In genomic region chr12:45732250-45732649, GRCh38 we compare ENCODE assay signal across 7 cellular contexts. TPM values are rescaled to one million over a fixed set of nuclear protein-coding genes. Genes with fewer than 3 reads are reported as not detected.
A peak's percentile ranks its signal among the peaks of the same experiment; 100 is the strongest.
DNase-seq lines count a peak whose midpoint lies in the region; ATAC-seq and TF ChIP-seq lines count a peak whose summit lies in the region.

No MANE protein-coding gene starts in this region.

- H3K23me2 ChIP-seq in H9 (ENCODE audit: insufficient read length, low read depth, low read length, poor library complexity, severe bottlenecking) = peaks cover 7% of the 10 kb centered on the region

- no peak overlapping the region for H2BK12ac ChIP-seq in H9 (ENCODE audit: insufficient read length, low read depth, low read length)

- no peak overlapping the region for H4K8ac ChIP-seq in H9 (replicated peaks; ENCODE audit: insufficient read length, low read depth, low read length)

- H3K4me1 Mint-ChIP-seq in H9 (peaks cover 14 to 22% of the 10 kb centered on the region in 2 experiments), endothelial cell (ENCODE audit: unreplicated experiment) (peaks cover 20% of the 10 kb centered on the region)

- peak overlapping the region; percentile 76 to 99 for H3K4me3 Mint-ChIP-seq in H9
- peak overlapping the region; percentile 78 for H3K4me3 Mint-ChIP-seq in endothelial cell (ENCODE audit: unreplicated experiment)

- peaks cover 32 to 50% (median 45%) of the 10 kb centered on the region in 3 experiments for H3K36me3 Mint-ChIP-seq in H9 (ENCODE audit: insufficient read depth in 1 of 3, low read depth in 3 of 3)
- H3K36me3 Mint-ChIP-seq in endothelial cell (ENCODE audit: low read depth, unreplicated experiment) = peaks cover 25% of the 10 kb centered on the region

- no peak for TF ChIP-seq CTCF in H9 (conservative IDR thresholded peaks at IDR 0.05)
- TF ChIP-seq CTCF in Panc1 (IDR thresholded peaks at IDR 0.05) = no peak
- TF ChIP-seq CTCF in endothelial cell (IDR thresholded peaks at IDR 0.05; ENCODE audit: unreplicated experiment) = no peak
- no peak for TF ChIP-seq CTCF in psoas muscle (IDR thresholded peaks at IDR 0.05)

- no peak overlapping the region for H3T11ph ChIP-seq in H9 (ENCODE audit: low read length)

- H3K27ac Mint-ChIP-seq in H9 (peak overlapping the region in 2 of 3 experiments; percentile 49 to 87; a peak in 4 of 7 replicates), endothelial cell (ENCODE audit: unreplicated experiment) (peak overlapping the region; percentile 68)

- H3K56ac ChIP-seq in H9 (ENCODE audit: insufficient read length, low read depth, low read length) = no peak overlapping the region

- no TSS peak for BruUV-seq in Panc1 (replicated peaks; lab: Mats Ljungman, UMichigan)

- H3K14ac ChIP-seq in H9 (ENCODE audit: insufficient read depth, low read length) = no peak overlapping the region

- no peak overlapping the region for H3K23ac ChIP-seq in H9 (ENCODE audit: insufficient read length, low read depth, low read length)

- no peak overlapping the region for H4K91ac ChIP-seq in H9 (ENCODE audit: insufficient read length, low read depth, low read length)

- no peaks in the 10 kb centered on the region for H4K20me1 ChIP-seq in H9 (ENCODE audit: control insufficient read depth, insufficient read depth, insufficient read length)

- no peak overlapping the region for H2BK15ac ChIP-seq in H9 (ENCODE audit: low read depth, low read length)

- H3K27ac ChIP-seq in H9 (ENCODE audit: insufficient read length, low read depth, low read length) (no peak overlapping the region), Panc1 (ENCODE audit: low read length) (peak overlapping the region; percentile 97), psoas muscle (peak overlapping the region; percentile 97)

- CTCF ChIA-PET in Panc1 (lab: Charles Lee) = no interaction called here

- H2BK5ac ChIP-seq in H9 (ENCODE audit: insufficient read length, low read length) = no peak overlapping the region

- intact Hi-C loops in Panc1 (cut with micrococcal nuclease; ENCODE audit: unreplicated experiment) = no loop called here
- intact Hi-C loops in psoas muscle (cut with DNase I) = no loop called here

- H4K5ac ChIP-seq in H9 (ENCODE audit: insufficient read length, low read depth, low read length) = no peak overlapping the region

- DNase-seq in H9 (no peak), Panc1 (ENCODE audit: low read depth, low spot score) (no peak), endothelial cell (ENCODE audit: low spot score) (no peak), psoas muscle (no peak), H7 (no peak), T-helper 9 cell (no peak), NCI-H1092 (lab: John Stamatoyannopoulos, UW) (no peak)

- peak overlapping the region; percentile 64 to 74 for H3K4me3 ChIP-seq in Panc1 (ENCODE audit: low read depth in 2 of 2, low read length in 2 of 2)
- H3K4me3 ChIP-seq in psoas muscle = peak overlapping the region; percentile 91
- no peak overlapping the region for H3K4me3 ChIP-seq in H7 (ENCODE audit: insufficient read depth, low read depth, low read length)

- in situ Hi-C loops in Panc1 (cut with HindIII; ENCODE audit: low pct_unique_long_range_greater_than_20kb, low sequenced_read_pairs) = no loop called here

- no peak overlapping the region for H2AK5ac ChIP-seq in H9 (ENCODE audit: insufficient read length, low read length)

- no peak overlapping the region for H2BK120ac ChIP-seq in H9 (ENCODE audit: low read depth, low read length, poor library complexity, severe bottlenecking)

- WGBS in H9 (ENCODE audit: extremely low coverage, insufficient read length, low lambda C conversion rate) = no CpG with 5 or more reads among the region's 5 CpGs
- whole genome bisulfite sequencing in psoas muscle, 3 donors = 6 to 9% (median 8%) methylated on average over 5 of the region's 5 CpGs

- no peak for ATAC-seq in Panc1
- no peak for ATAC-seq in psoas muscle

- H3K9me3 Mint-ChIP-seq in H9 = peaks cover 5 to 11% of the 10 kb centered on the region in 2 experiments; a peak in 4 of 5 replicates
- H3K9me3 Mint-ChIP-seq in endothelial cell (ENCODE audit: unreplicated experiment) = no peaks in the 10 kb centered on the region

- H2AFZ ChIP-seq in H9 (ENCODE audit: low read length) = no peak overlapping the region

- no peak overlapping the region for H2BK20ac ChIP-seq in H9 (ENCODE audit: low read depth, low read length, poor library complexity, severe bottlenecking)

- POLR2A ChIA-PET in Panc1 (lab: Charles Lee) = no interaction called here

- H3K27me3 ChIP-seq in H9 (ENCODE audit: insufficient read depth, low read length) (no peaks in the 10 kb centered on the region), Panc1 (ENCODE audit: control insufficient read depth, insufficient read depth, low read length) (no peaks in the 10 kb centered on the region), psoas muscle (ENCODE audit: insufficient read depth in 3 of 3, low read length in 2 of 3) (no peaks in the 10 kb centered on the region), H7 (ENCODE audit: control insufficient read depth, insufficient read depth, low read length) (no peaks in the 10 kb centered on the region)

- no peaks in the 10 kb centered on the region for H3K79me1 ChIP-seq in H9 (ENCODE audit: insufficient read depth, low read depth, low read length, poor library complexity, severe bottlenecking)

- H3K9me3 ChIP-seq in H9 (ENCODE audit: control insufficient read depth, low read depth, low read length) = no peaks in the 10 kb centered on the region
- H3K9me3 ChIP-seq in Panc1 (ENCODE audit: control insufficient read depth, insufficient read depth, low read depth, low read length) = no peaks in the 10 kb centered on the region
- no peaks in the 10 kb centered on the region for H3K9me3 ChIP-seq in psoas muscle

- H3K27me3 Mint-ChIP-seq in H9 (ENCODE audit: low read depth) (no peaks in the 10 kb centered on the region), endothelial cell (ENCODE audit: unreplicated experiment) (peaks cover 9% of the 10 kb centered on the region)

- H3K4me1 ChIP-seq in H9 (ENCODE audit: insufficient read depth, low read length) = no peaks in the 10 kb centered on the region
- peaks cover 14% of the 10 kb centered on the region; the same call in 1 of the 2 replicates for H3K4me1 ChIP-seq in Panc1 (ENCODE audit: control insufficient read depth, insufficient read depth, low read length)
- peaks cover 32% of the 10 kb centered on the region for H3K4me1 ChIP-seq in psoas muscle

- H3K4me2 ChIP-seq in H9 (ENCODE audit: insufficient read depth, insufficient read length, low read length) = peak overlapping the region; percentile 43

- H3K36me3 ChIP-seq in Panc1 (ENCODE audit: control insufficient read depth, insufficient read depth, low read length) (peaks cover 24% of the 10 kb centered on the region), psoas muscle (ENCODE audit: insufficient read depth in 1 of 2, low read depth in 1 of 2) (peaks cover 0 to 5% of the 10 kb centered on the region in 2 donors), H7 (replicated peaks; ENCODE audit: control insufficient read depth, insufficient read depth, low read length) (no peaks in the 10 kb centered on the region; the same call in 1 of the 2 replicates)

- H3K9ac ChIP-seq in H9 (ENCODE audit: extremely low read depth, insufficient read length, low read length) = no peak overlapping the region

- no peak overlapping the region for H3K18ac ChIP-seq in H9 (ENCODE audit: insufficient read length, low read depth, low read length)

- peaks cover 9% of the 10 kb centered on the region; the same call in 1 of the 2 replicates for H3K79me2 ChIP-seq in H9 (ENCODE audit: insufficient read depth, low read length)

- no peak overlapping the region for H3K4ac ChIP-seq in H9 (ENCODE audit: low read depth, low read length)

RNA-seq across cellular contexts. Expression of gene ARID2, which starts 2.7 kb away (rescaled TPM):
- total RNA-seq in H9 (2021) (61.9 and 63.8 TPM in 2 replicates), Panc1 (2021; ENCODE audit: unreplicated experiment) (39.5 TPM), endothelial cell (ENCODE audit: unreplicated experiment) (46.3 TPM), psoas muscle (10 to 100 TPM; 12.5 to 17.1 (median 13.9) TPM)
- polyA plus RNA-seq in Panc1 (2012; ENCODE audit: insufficient read length) = 10.8 TPM
- 1 to 10 TPM; 2.8 to 4.9 (median 3.3) TPM for polyA plus RNA-seq in psoas muscle
- total RNA-seq in H7 (2014; rRNA removed; shearing (Covaris generic)) = 20.4 and 32.3 TPM in 2 replicates
